In genomic region chr10:23373156-23373555, GRCh38 we compare ENCODE assay signal across 17 cellular contexts. TPM values are rescaled to one million over a fixed set of nuclear protein-coding genes. Genes with fewer than 3 reads are reported as not detected.
DNase-seq lines count a peak whose midpoint lies in the region; FAIRE-seq and TF ChIP-seq lines count a peak whose summit lies in the region.
"Had no signal": no experiment of that assay in that cellular context is flagged by ENCODE, and none has a peak within 500 bp of the region (broad histone marks: within the 10 kb centered on the region; RNA-seq: fewer than 3 reads in every experiment).

No MANE protein-coding gene starts in this region.

- H3K27me3 ChIP-seq in bronchial epithelial cell (ENCODE audit: control insufficient read depth, insufficient read depth, low read length), result no peaks in the 10 kb centered on the region

- H3K4me3 ChIP-seq in bronchial epithelial cell (ENCODE audit: low read depth, low read length), result no peak overlapping the region

- peak; percentile 34 for DNase-seq in EL
- peak; percentile 34 for DNase-seq in M059J (ENCODE audit: low read depth)
- DNase-seq in bronchial epithelial cell (ENCODE audit: low read depth), result peak; percentile 90
- peak; percentile 39 for DNase-seq in kidney tubule cell (ENCODE audit: low spot score)
- no peak for DNase-seq in NCI-H2029 (lab: John Stamatoyannopoulos, UW)
- DNase-seq in DMS53 treated with DMSO at 0.1 percent for 48 hours (lab: John Stamatoyannopoulos, UW; ENCODE audit: unreplicated experiment), result no peak
- no peak for DNase-seq in NOMO-1 (lab: John Stamatoyannopoulos, UW; ENCODE audit: unreplicated experiment in 2 of 2)
- DNase-seq: DMS79 treated with DMSO at 0.1 percent for 48 hours, IMR-90, NCI-H1105, NCI-H2081 treated with DMSO at 0.1 percent for 48 hours, NCI-H510A treated with DMSO at 0.1 percent for 48 hours, NCI-H774, OCI-M1, RPMI8226 had no signal

- no peaks in the 10 kb centered on the region for H3K36me3 ChIP-seq in bronchial epithelial cell (ENCODE audit: control insufficient read depth, insufficient read depth, low read length)

- no peak for FAIRE-seq in bronchial epithelial cell (lab: Jason Lieb, UNC)
- FAIRE-seq: G401.6 had no signal

- no peak for TF ChIP-seq CTCF in bronchial epithelial cell (IDR thresholded peaks at IDR 0.05; ENCODE audit: insufficient read depth, low read length, severe bottlenecking)

RNA-seq across cellular contexts. Expression of gene C10orf67, which starts 28.6 kb away (rescaled TPM):
- 0.02 and 0.05 TPM in 2 replicates for total RNA-seq in M059J (2014; rRNA removed; shearing (Covaris generic))
- 0.26 TPM in 1 of 2 replicates, not detected in the other for total RNA-seq in bronchial epithelial cell
- total RNA-seq: H7 had no signal

Comparison
In these comparisons a context has a peak if more than half of its experiments do, and no peak if none do; other contexts are left out.
1. DNase-seq: peak in EL (single experiment), M059J (single experiment), bronchial epithelial cell (single experiment) and kidney tubule cell (single experiment); none in NCI-H2029 (single experiment), DMS53 treated with DMSO at 0.1 percent for 48 hours (single experiment) and NOMO-1 (0 of 2).